In the genomic region with DNA sequence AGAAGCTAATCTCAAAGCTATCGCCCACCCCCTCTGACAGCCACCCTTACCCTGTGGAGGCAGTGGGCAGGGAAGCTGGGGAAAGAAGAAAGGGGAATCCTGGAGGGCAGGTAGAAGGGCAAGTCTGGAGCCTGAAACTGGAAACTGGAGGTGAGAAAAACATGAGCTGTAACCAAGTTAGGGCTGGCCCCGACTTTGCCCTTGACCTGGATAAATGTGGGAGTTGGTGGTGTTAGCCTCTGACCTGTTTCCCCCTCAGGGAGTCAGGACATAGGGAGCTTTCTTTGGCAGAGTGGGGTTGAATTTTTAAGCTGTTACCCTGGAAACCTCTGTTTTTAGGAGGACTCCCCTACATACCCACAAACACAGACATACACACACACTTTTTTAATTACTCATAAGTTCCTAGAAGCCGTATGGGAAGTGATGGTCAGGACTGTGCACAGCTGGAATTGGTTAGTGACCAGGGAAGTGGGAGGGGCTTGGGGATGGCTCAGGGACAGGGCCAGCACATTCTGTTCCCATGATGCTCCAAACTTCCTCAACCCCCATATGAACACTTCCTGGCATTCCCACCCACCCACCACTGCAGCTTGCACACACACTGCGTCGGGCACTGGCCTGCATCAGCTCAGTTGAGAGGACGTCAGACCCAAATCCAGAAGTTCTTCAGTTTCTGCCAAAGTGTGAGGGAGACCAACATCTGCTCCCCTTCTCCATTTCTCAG, we compare ENCODE assay signal across 8 cellular contexts. TPM values are rescaled to one million over a fixed set of nuclear protein-coding genes. Genes with fewer than 3 reads are reported as not detected.
DNase-seq lines count a peak whose midpoint lies in the region; ATAC-seq and TF ChIP-seq lines count a peak whose summit lies in the region.

No MANE protein-coding gene starts in this region.

- H3K9me3 ChIP-seq in Loucy (ENCODE audit: insufficient read depth, low read depth, low read length) = no peaks in the 10 kb centered on the region
- no peaks in the 10 kb centered on the region for H3K9me3 ChIP-seq in heart left ventricle

- no peak overlapping the region for H3K4me3 Mint-ChIP-seq in activated T-helper 1 cell treated with anti-CD3 and anti-CD28 coated beads, Interleukin-12 subunit alpha, Interleukin-12 subunit beta, Interleukin-2, Interleukin-4 antibody, amounts not matched to agents 30 ng/mL and 10 ng/mL and 1 ng/mL, durations not matched to agents 14 hours and 24 hours and 36 hours

- no peaks in the 10 kb centered on the region for H3K4me1 ChIP-seq in Loucy (ENCODE audit: insufficient read depth, low read length, poor library complexity, severe bottlenecking)
- H3K4me1 ChIP-seq in heart left ventricle = peaks cover 0 to 65% (median 14%) of the 10 kb centered on the region in 12 donors

- no peak overlapping the region for H3K9ac ChIP-seq in Loucy (ENCODE audit: low read depth, low read length, poor library complexity, severe bottlenecking)

- peak in 1 of 2 donors; percentile 65 for TF ChIP-seq POLR2A in heart left ventricle (IDR thresholded peaks at IDR 0.05)

- H3K36me3 Mint-ChIP-seq in activated T-helper 1 cell treated with anti-CD3 and anti-CD28 coated beads, Interleukin-12 subunit alpha, Interleukin-12 subunit beta, Interleukin-2, Interleukin-4 antibody, amounts not matched to agents 30 ng/mL and 10 ng/mL and 1 ng/mL, durations not matched to agents 14 hours and 24 hours and 36 hours (ENCODE audit: low read depth) = no peaks in the 10 kb centered on the region

- peaks cover 26% of the 10 kb centered on the region for H3K27me3 Mint-ChIP-seq in activated T-helper 1 cell treated with anti-CD3 and anti-CD28 coated beads, Interleukin-12 subunit alpha, Interleukin-12 subunit beta, Interleukin-2, Interleukin-4 antibody, amounts not matched to agents 30 ng/mL and 10 ng/mL and 1 ng/mL, durations not matched to agents 14 hours and 24 hours and 36 hours (ENCODE audit: insufficient read depth)

- TF ChIP-seq CTCF in Loucy (conservative IDR thresholded peaks at IDR 0.05; ENCODE audit: low read length) (no peak), heart left ventricle (IDR thresholded peaks at IDR 0.05) (no peak)

- peak overlapping the region; percentile 66; the same call in 1 of the 2 replicates for H2AFZ ChIP-seq in Loucy (ENCODE audit: low read length)

- no peaks in the 10 kb centered on the region for H3K79me2 ChIP-seq in Loucy (ENCODE audit: insufficient read depth, low read length)

- H3K9me3 Mint-ChIP-seq in activated T-helper 1 cell treated with anti-CD3 and anti-CD28 coated beads, Interleukin-12 subunit alpha, Interleukin-12 subunit beta, Interleukin-2, Interleukin-4 antibody, amounts not matched to agents 30 ng/mL and 10 ng/mL and 1 ng/mL, durations not matched to agents 14 hours and 24 hours and 36 hours = no peaks in the 10 kb centered on the region

- no peaks in the 10 kb centered on the region for H3K27me3 ChIP-seq in Loucy (ENCODE audit: insufficient read depth, low read length, poor library complexity, severe bottlenecking)
- peaks cover 0 to 4% (median 0%) of the 10 kb centered on the region in 9 donors for H3K27me3 ChIP-seq in heart left ventricle

- intact Hi-C loops in activated T-helper 1 cell treated with anti-CD3 and anti-CD28 coated beads, Interleukin-12 subunit alpha, Interleukin-12 subunit beta, Interleukin-2, Interleukin-4 antibody, amounts not matched to agents 30 ng/mL and 10 ng/mL and 1 ng/mL, durations not matched to agents 14 hours and 24 hours and 36 hours (cut with micrococcal nuclease) = no loop called here
- intact Hi-C loops in heart left ventricle (cut with DNase I) = loop anchor here in 3 of 10 donors (2.0 to 5.0 kb wide), 3 partner anchors 17 to 80 kb away; a partner anchor contains a TSS

- no peaks in the 10 kb centered on the region for H3F3A ChIP-seq in Loucy (ENCODE audit: low read depth)

- in situ Hi-C loops in ACHN (cut with HindIII; ENCODE audit: low pct_ligation_motif_present, low pct_unique_long_range_greater_than_20kb, low sequenced_read_pairs) = no loop called here

- H3K4me2 ChIP-seq in Loucy (ENCODE audit: low read depth, low read length, poor library complexity, severe bottlenecking) = no peak overlapping the region

- H4K20me1 ChIP-seq in Loucy (ENCODE audit: insufficient read depth, low read length, poor library complexity, severe bottlenecking) = no peaks in the 10 kb centered on the region

- no peaks in the 10 kb centered on the region for H3K9me2 ChIP-seq in Loucy (replicated peaks; ENCODE audit: low read depth, low read length)

- H3K4me3 ChIP-seq in Loucy (ENCODE audit: low read length, poor library complexity, severe bottlenecking) (no peak overlapping the region), heart left ventricle (peak overlapping the region in 8 of 12 donors; percentile 23 to 45 (median 32))

- DNase-seq in activated T-helper 1 cell treated with anti-CD3 and anti-CD28 coated beads, Interleukin-12 subunit alpha, Interleukin-12 subunit beta, Interleukin-2, Interleukin-4 antibody, amounts not matched to agents 30 ng/mL and 10 ng/mL and 1 ng/mL, durations not matched to agents 14 hours and 24 hours and 36 hours (ENCODE audit: low spot score) = no peak
- DNase-seq in heart left ventricle (peak; percentile 85 to 96 (median 89)), pulmonary artery endothelial cell (ENCODE audit: low read depth, low spot score) (peak; percentile 95), ACHN (no peak)

- peak overlapping the region; percentile 28 for H3K27ac Mint-ChIP-seq in activated T-helper 1 cell treated with anti-CD3 and anti-CD28 coated beads, Interleukin-12 subunit alpha, Interleukin-12 subunit beta, Interleukin-2, Interleukin-4 antibody, amounts not matched to agents 30 ng/mL and 10 ng/mL and 1 ng/mL, durations not matched to agents 14 hours and 24 hours and 36 hours

- ATAC-seq in heart left ventricle (peak; percentile 92 to 98 (median 96)), HG03342 (IDR thresholded peaks at IDR 0.05; ENCODE audit: unreplicated experiment) (no peak), HG02852 (IDR thresholded peaks at IDR 0.05; ENCODE audit: unreplicated experiment) (no peak), HG03095 (IDR thresholded peaks at IDR 0.05; ENCODE audit: unreplicated experiment) (no peak)

- H3K27ac ChIP-seq in heart left ventricle = peak overlapping the region; percentile 81 to 96 (median 90)

- H3K4me1 Mint-ChIP-seq in activated T-helper 1 cell treated with anti-CD3 and anti-CD28 coated beads, Interleukin-12 subunit alpha, Interleukin-12 subunit beta, Interleukin-2, Interleukin-4 antibody, amounts not matched to agents 30 ng/mL and 10 ng/mL and 1 ng/mL, durations not matched to agents 14 hours and 24 hours and 36 hours (ENCODE audit: low read depth) = peaks cover 7% of the 10 kb centered on the region

- WGBS in heart left ventricle, 4 donors = 29 to 42% (median 34%) methylated on average over 6 of the region's 6 CpGs

- H3K36me3 ChIP-seq in Loucy (ENCODE audit: insufficient read depth, low read length) (no peaks in the 10 kb centered on the region), heart left ventricle (no peaks in the 10 kb centered on the region)

RNA-seq across cellular contexts. Expression of a gene that starts 5.0 kb away (rescaled TPM):
- total RNA-seq in activated T-helper 1 cell treated with anti-CD3 and anti-CD28 coated beads, Interleukin-12 subunit alpha, Interleukin-12 subunit beta, Interleukin-2, Interleukin-4 antibody, amounts not matched to agents 30 ng/mL and 10 ng/mL and 1 ng/mL, durations not matched to agents 14 hours and 24 hours and 36 hours = not detected in 2 replicates
- total RNA-seq in heart left ventricle = 10 to 100 TPM in 1 of 9 donors, 1 to 10 TPM in 7, under 1 TPM in 1; 0.48 to 16.1 (median 2.8) TPM
- 1 to 10 TPM; 1.5 to 4.7 TPM for polyA plus RNA-seq in heart left ventricle
- 0.42 and 0.46 TPM in 2 replicates for total RNA-seq in pulmonary artery endothelial cell

RNA-seq across cellular contexts. Expression of a gene that starts 18.4 kb away (rescaled TPM):
- total RNA-seq in activated T-helper 1 cell treated with anti-CD3 and anti-CD28 coated beads, Interleukin-12 subunit alpha, Interleukin-12 subunit beta, Interleukin-2, Interleukin-4 antibody, amounts not matched to agents 30 ng/mL and 10 ng/mL and 1 ng/mL, durations not matched to agents 14 hours and 24 hours and 36 hours = 43.5 and 45.0 TPM in 2 replicates
- total RNA-seq in heart left ventricle = 10 to 100 TPM; 13.9 to 41.7 (median 19.8) TPM
- 10 to 100 TPM in 1 of 2 donors, 1 to 10 TPM in 1; 9.4 to 31.7 TPM for polyA plus RNA-seq in heart left ventricle
- total RNA-seq in pulmonary artery endothelial cell = 64.8 and 75.2 TPM in 2 replicates

RNA-seq across cellular contexts. Expression of a gene that starts 29.9 kb away (rescaled TPM):
- total RNA-seq in activated T-helper 1 cell treated with anti-CD3 and anti-CD28 coated beads, Interleukin-12 subunit alpha, Interleukin-12 subunit beta, Interleukin-2, Interleukin-4 antibody, amounts not matched to agents 30 ng/mL and 10 ng/mL and 1 ng/mL, durations not matched to agents 14 hours and 24 hours and 36 hours = 58.9 and 61.2 TPM in 2 replicates
- total RNA-seq in heart left ventricle = 10 to 100 TPM in 8 of 9 donors, 1 to 10 TPM in 1; 9.6 to 42.3 (median 22.2) TPM
- polyA plus RNA-seq in heart left ventricle = 10 to 100 TPM; 31.4 to 61.9 TPM
- total RNA-seq in pulmonary artery endothelial cell = 30.9 and 38.2 TPM in 2 replicates

RNA-seq across cellular contexts. Expression of a gene that starts 30.2 kb away (rescaled TPM):
- total RNA-seq in activated T-helper 1 cell treated with anti-CD3 and anti-CD28 coated beads, Interleukin-12 subunit alpha, Interleukin-12 subunit beta, Interleukin-2, Interleukin-4 antibody, amounts not matched to agents 30 ng/mL and 10 ng/mL and 1 ng/mL, durations not matched to agents 14 hours and 24 hours and 36 hours = 70.7 and 75.1 TPM in 2 replicates
- total RNA-seq in heart left ventricle (10 to 100 TPM; 47.2 to 69.3 (median 54.0) TPM), pulmonary artery endothelial cell (110 and 137 TPM in 2 replicates)
- polyA plus RNA-seq in heart left ventricle = 100 to 1,000 TPM; 118 to 138 TPM

Comparison
In these comparisons a context has a peak if more than half of its experiments do, and no peak if none do; other contexts are left out.
1. DNase-seq: peak in heart left ventricle (5 of 5) and pulmonary artery endothelial cell (single experiment); none in activated T-helper 1 cell treated with anti-CD3 and anti-CD28 coated beads, Interleukin-12 subunit alpha, Interleukin-12 subunit beta, Interleukin-2, Interleukin-4 antibody, amounts not matched to agents 30 ng/mL and 10 ng/mL and 1 ng/mL, durations not matched to agents 14 hours and 24 hours and 36 hours (single experiment) and ACHN (single experiment).
2. ATAC-seq: peak in heart left ventricle (4 of 4); none in HG03342 (single experiment), HG02852 (single experiment) and HG03095 (single experiment).